In the genomic region with DNA sequence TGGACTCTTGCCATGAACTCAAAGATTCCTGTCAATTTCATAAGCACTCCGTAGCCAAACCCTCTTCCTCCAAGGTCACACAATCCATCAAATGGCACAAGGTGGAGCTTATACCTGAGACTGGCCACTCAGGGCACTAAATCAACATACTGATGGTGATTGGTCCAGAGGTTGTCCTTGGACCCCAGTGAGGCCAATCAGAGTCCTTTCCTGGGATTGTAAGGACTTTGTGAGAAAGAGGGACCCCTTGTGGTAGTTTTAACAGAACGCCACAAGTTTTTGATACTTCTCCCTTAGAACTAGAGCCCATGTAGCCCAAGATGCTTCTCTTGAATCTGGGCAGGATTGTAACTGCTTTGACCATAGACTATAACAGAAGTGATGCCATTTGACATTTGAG, we compare ENCODE assay signal across 1 cellular context.
TF ChIP-seq lines count a peak whose summit lies in the region.

No MANE protein-coding gene starts in this region.

TF ChIP-seq in GM12878, 131 proteins besides CTCF, POLR2A, EP300 and RAD21:
- TF ChIP-seq SMC3 (IDR thresholded peaks at IDR 0.05; ENCODE audit: borderline replicate concordance, low read length) (peak; percentile 19; the same call in 1 of the 2 replicates), NR2F1 (conservative IDR thresholded peaks at IDR 0.05) (no peak), NFYA (IDR thresholded peaks at IDR 0.05; ENCODE audit: borderline replicate concordance, low read depth, low read length) (no peak)
- TF ChIP-seq, protein P1, sequence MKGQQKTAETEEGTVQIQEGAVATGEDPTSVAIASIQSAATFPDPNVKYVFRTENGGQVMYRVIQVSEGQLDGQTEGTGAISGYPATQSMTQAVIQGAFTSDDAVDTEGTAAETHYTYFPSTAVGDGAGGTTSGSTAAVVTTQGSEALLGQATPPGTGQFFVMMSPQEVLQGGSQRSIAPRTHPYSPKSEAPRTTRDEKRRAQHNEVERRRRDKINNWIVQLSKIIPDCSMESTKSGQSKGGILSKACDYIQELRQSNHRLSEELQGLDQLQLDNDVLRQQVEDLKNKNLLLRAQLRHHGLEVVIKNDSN (IDR thresholded peaks at IDR 0.05; ENCODE audit: borderline replicate concordance, extremely low read length, insufficient read depth, low read depth, low read length): no peak
